In the genomic region with DNA sequence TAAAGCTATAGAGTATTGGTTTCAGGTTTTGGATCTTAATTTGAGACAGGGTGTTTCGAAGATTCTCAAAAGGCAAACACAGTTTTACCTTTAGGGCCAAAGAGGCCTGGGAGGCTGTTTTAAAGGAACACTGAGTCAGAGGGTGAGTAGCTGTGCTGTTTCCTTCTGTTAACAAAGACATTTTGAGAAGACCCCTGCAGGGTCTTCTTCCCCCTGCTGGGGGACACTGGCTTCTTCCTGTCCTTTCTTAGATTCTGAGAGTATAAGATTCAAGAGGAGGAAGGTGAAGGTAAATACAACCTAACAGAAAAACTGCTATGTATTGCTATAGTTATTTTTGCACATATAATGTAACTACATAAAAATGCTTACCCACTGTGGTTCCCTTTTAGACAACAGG, we compare ENCODE assay signal across 27 cellular contexts. TPM values are rescaled to one million over a fixed set of nuclear protein-coding genes. Genes with fewer than 3 reads are reported as not detected.
"Had no signal": no experiment of that assay in that cellular context is flagged by ENCODE, and none has a peak within 500 bp of the region (broad histone marks: within the 10 kb centered on the region; RNA-seq: fewer than 3 reads in every experiment).

No MANE protein-coding gene starts in this region.

- H3K27me3 Mint-ChIP-seq: naive B cell; stimulated activated naive B cell treated with anti-CD40 and anti-IgM and Interleukin-4, amounts not matched to agents 10 μg/mL and 1 μg/mL and 100 μg/mL, for 72 hours had no signal

- H3K4me3 ChIP-seq: coronary artery, hepatocyte, left ventricle myocardium inferior, lower lobe of right lung, psoas muscle, spleen, stomach, thoracic aorta, transverse colon had no signal

- H3K27me3 ChIP-seq: hepatocyte, spleen, stomach, transverse colon had no signal

- H3K4me3 Mint-ChIP-seq: memory B cell; naive B cell; nephron; stimulated activated naive B cell treated with anti-CD40 and anti-IgM and Interleukin-4, amounts not matched to agents 10 μg/mL and 1 μg/mL and 100 μg/mL, for 72 hours had no signal

- H3K27ac Mint-ChIP-seq: memory B cell; naive B cell; nephron; stimulated activated naive B cell treated with anti-CD40 and anti-IgM and Interleukin-4, amounts not matched to agents 10 μg/mL and 1 μg/mL and 100 μg/mL, for 72 hours had no signal

- H2AFZ ChIP-seq: hepatocyte had no signal

- H3K9me3 Mint-ChIP-seq: memory B cell, nephron had no signal

- H3K36me3 Mint-ChIP-seq: memory B cell; naive B cell; stimulated activated naive B cell treated with anti-CD40 and anti-IgM and Interleukin-4, amounts not matched to agents 10 μg/mL and 1 μg/mL and 100 μg/mL, for 72 hours had no signal

- H3K4me2 ChIP-seq: hepatocyte had no signal

- H3K79me2 ChIP-seq: hepatocyte had no signal

- H3K4me1 ChIP-seq: left ventricle myocardium inferior, lower lobe of right lung, psoas muscle, spleen, stomach, transverse colon had no signal

- DNase-seq: effector CD4-positive, alpha-beta T cell; foreskin melanocyte; head of caudate nucleus; kidney; left cardiac atrium; left ventricle myocardium inferior; lower lobe of right lung; naive B cell; psoas muscle; retina; spleen; stimulated activated CD4-positive, alpha-beta T cell treated with anti-CD3 and anti-CD28 coated beads, Interleukin-15, amount 100 ng/mL, for 24 hours; stimulated activated CD4-positive, alpha-beta T cell treated with anti-CD3 and anti-CD28 coated beads, Interleukin-1b, Interleukin-23, amount 100 ng/mL, for 48 hours; stimulated activated CD4-positive, alpha-beta T cell treated with anti-CD3 and anti-CD28 coated beads, Interleukin-4, amount 100 ng/mL, for 24 hours; stimulated activated naive B cell treated with anti-CD40 and anti-IgM and Interleukin-4, amounts not matched to agents 10 μg/mL and 1 μg/mL and 100 μg/mL, for 72 hours; stomach; substantia nigra; transverse colon had no signal

- H3K27ac ChIP-seq: coronary artery, hepatocyte, left ventricle myocardium inferior, lower lobe of right lung, psoas muscle, spleen, stomach, thoracic aorta, transverse colon had no signal

- ATAC-seq: left cardiac atrium; lower lobe of right lung; psoas muscle; sciatic nerve; stimulated activated naive B cell treated with anti-CD40 and anti-IgM and Interleukin-4, amounts not matched to agents 10 μg/mL and 1 μg/mL and 100 μg/mL, for 72 hours had no signal

- H3K36me3 ChIP-seq: left ventricle myocardium inferior, lower lobe of right lung, spleen, stomach, thoracic aorta, transverse colon had no signal

- H3K9me3 ChIP-seq: left ventricle myocardium inferior, lower lobe of right lung, psoas muscle, spleen, stomach, thoracic aorta, transverse colon had no signal

- H3K4me1 Mint-ChIP-seq: memory B cell; naive B cell; nephron; stimulated activated naive B cell treated with anti-CD40 and anti-IgM and Interleukin-4, amounts not matched to agents 10 μg/mL and 1 μg/mL and 100 μg/mL, for 72 hours had no signal

RNA-seq across cellular contexts. Expression of a gene that starts 19.0 kb away (rescaled TPM):
- total RNA-seq: dermis microvascular lymphatic vessel endothelial cell, left cardiac atrium, left ventricle myocardium inferior, osteoblast, spleen, thoracic aorta had no signal
- polyA plus RNA-seq: esophagus, spleen had no signal
